19 cellular contexts compared by ENCODE assay signal in genomic region chr11:130854483-130854882, GRCh38.
DNase-seq lines count a peak whose midpoint lies in the region; ATAC-seq and TF ChIP-seq lines count a peak whose summit lies in the region.
"Had no signal": no experiment of that assay in that cellular context is flagged by ENCODE, and none has a peak within 500 bp of the region (broad histone marks: within the 10 kb centered on the region; RNA-seq: fewer than 3 reads in every experiment).

No MANE protein-coding gene starts in this region.

- intact Hi-C loops in activated B cell treated with CpG ODN at 0.5 μM for 24 hours (cut with micrococcal nuclease): no loop called here

- no peak for DNase-seq in activated B cell treated with CpG ODN at 0.5 μM for 24 hours
- no peak for DNase-seq in NCI-H524 (lab: John Stamatoyannopoulos, UW)
- DNase-seq in D341Med (ENCODE audit: low spot score): no peak
- no peak for DNase-seq in GM10266 (ENCODE audit: extremely low spot score)
- DNase-seq: activated CD4-positive, alpha-beta T cell treated with anti-CD3 and anti-CD28 coated beads, Interleukin-2, amount 50 U/mL, for 48 hours; CD8-positive, alpha-beta memory T cell; Karpas-422; naive thymus-derived CD4-positive, alpha-beta T cell; NCI-H2107; NCI-H774; pancreas; T-helper 17 cell had no signal

- H3K4me3 Mint-ChIP-seq in activated B cell treated with CpG ODN at 0.5 μM for 24 hours: peak overlapping the region; percentile 42
- H3K4me3 Mint-ChIP-seq: activated naive CD4-positive, alpha-beta T cell treated with anti-CD3 and anti-CD28 coated beads, Interleukin-2, amount 50 U/mL, for 24 hours; CD8-positive, alpha-beta memory T cell; naive thymus-derived CD4-positive, alpha-beta T cell; T-helper 17 cell had no signal

- peak overlapping the region; percentile 42 for H3K27ac Mint-ChIP-seq in activated B cell treated with CpG ODN at 0.5 μM for 24 hours
- H3K27ac Mint-ChIP-seq: activated naive CD4-positive, alpha-beta T cell treated with anti-CD3 and anti-CD28 coated beads, Interleukin-2, amount 50 U/mL, for 24 hours; CD8-positive, alpha-beta memory T cell; naive thymus-derived CD4-positive, alpha-beta T cell; T-helper 17 cell had no signal

- ATAC-seq in GM18505 (IDR thresholded peaks at IDR 0.05; ENCODE audit: unreplicated experiment): peak; percentile 71
- peak; percentile 73 for ATAC-seq in GM21360 (IDR thresholded peaks at IDR 0.05; ENCODE audit: unreplicated experiment)
- ATAC-seq in HG02870 (IDR thresholded peaks at IDR 0.05; ENCODE audit: unreplicated experiment): peak; percentile 79
- peak; percentile 80 for ATAC-seq in activated B cell treated with CpG ODN at 0.5 μM for 24 hours (ENCODE audit: low read depth)
- ATAC-seq in HG02623 (IDR thresholded peaks at IDR 0.05; ENCODE audit: unreplicated experiment): no peak
- ATAC-seq: naive thymus-derived CD4-positive, alpha-beta T cell; Panc1; pancreas; sciatic nerve; T-helper 17 cell had no signal

- CTCF ChIA-PET in activated B cell treated with CpG ODN at 0.5 μM for 24 hours (lab: Charles Lee): interaction anchor here (0.8 kb wide), 1 partner anchor 10 kb away, joined by 3 read pairs; no protein-coding TSS in a partner anchor

- POLR2A ChIA-PET in activated B cell treated with CpG ODN at 0.5 μM for 24 hours (lab: Charles Lee): interaction anchor here (1.0 kb wide), 1 partner anchor 8 kb away, joined by 3 read pairs; no protein-coding TSS in a partner anchor

- no peak for TF ChIP-seq POLR2A in GM18505 (IDR thresholded peaks at IDR 0.05; ENCODE audit: borderline replicate concordance, extremely low read depth, insufficient read depth, insufficient read length)

- H3K4me1 Mint-ChIP-seq in activated B cell treated with CpG ODN at 0.5 μM for 24 hours: peaks cover 29% of the 10 kb centered on the region
- H3K4me1 Mint-ChIP-seq: activated naive CD4-positive, alpha-beta T cell treated with anti-CD3 and anti-CD28 coated beads, Interleukin-2, amount 50 U/mL, for 24 hours; CD8-positive, alpha-beta memory T cell; naive thymus-derived CD4-positive, alpha-beta T cell had no signal

- no peak for TF ChIP-seq CTCF in activated B cell treated with CpG ODN at 0.5 μM for 24 hours (IDR thresholded peaks at IDR 0.05)
- no peak for TF ChIP-seq CTCF in GM10266 (IDR thresholded peaks at IDR 0.05; ENCODE audit: control insufficient read depth, insufficient read depth, low read depth, missing control alignments)

- no peaks in the 10 kb centered on the region for H3K27me3 Mint-ChIP-seq in activated B cell treated with CpG ODN at 0.5 μM for 24 hours

- H3K9me3 Mint-ChIP-seq in activated B cell treated with CpG ODN at 0.5 μM for 24 hours: no peaks in the 10 kb centered on the region
- H3K9me3 Mint-ChIP-seq: activated naive CD4-positive, alpha-beta T cell treated with anti-CD3 and anti-CD28 coated beads, Interleukin-2, amount 50 U/mL, for 24 hours had no signal

- no peaks in the 10 kb centered on the region for H3K36me3 Mint-ChIP-seq in activated B cell treated with CpG ODN at 0.5 μM for 24 hours (ENCODE audit: low read depth)
- H3K36me3 Mint-ChIP-seq: activated naive CD4-positive, alpha-beta T cell treated with anti-CD3 and anti-CD28 coated beads, Interleukin-2, amount 50 U/mL, for 24 hours; CD8-positive, alpha-beta memory T cell; naive thymus-derived CD4-positive, alpha-beta T cell had no signal
